In genomic region chr22:30196867-30197336, GRCh38 we compare ENCODE assay signal across 10 cellular contexts. TPM values are rescaled to one million over a fixed set of nuclear protein-coding genes. Genes with fewer than 3 reads are reported as not detected.
A peak's percentile ranks its signal among the peaks of the same experiment; 100 is the strongest.
DNase-seq lines count a peak whose midpoint lies in the region; ATAC-seq, FAIRE-seq and TF ChIP-seq lines count a peak whose summit lies in the region.
"Had no signal": no experiment of that assay in that cellular context is flagged by ENCODE, and none has a peak within 500 bp of the region (broad histone marks: within the 10 kb centered on the region; RNA-seq: fewer than 3 reads in every experiment).

No MANE protein-coding gene starts in this region.

- TF ChIP-seq POLR2A in K562 (conservative IDR thresholded peaks at IDR 0.05) = no peak
- TF ChIP-seq POLR2A in uterus (IDR thresholded peaks at IDR 0.05) = no peak

- POLR2A ChIA-PET in K562 (lab: Yijun Ruan, JAX) = interaction anchor here (0.8 kb wide), 1 partner anchor 77 kb away, joined by 3 read pairs; no protein-coding TSS in a partner anchor

- peak in 7 of 8 donors; percentile 11 to 54 (median 33) for ATAC-seq in heart right ventricle
- ATAC-seq in left cardiac atrium = no peak
- ATAC-seq in K562 = no peak; the same call in 1 of the 3 replicates
- ATAC-seq in GM18907 (IDR thresholded peaks at IDR 0.05; ENCODE audit: unreplicated experiment) = no peak

- peak overlapping the region; percentile 91 for H2BK15ac ChIP-seq in mesenchymal stem cell (ENCODE audit: low read depth, poor library complexity, severe bottlenecking)

- H3K27me3 ChIP-seq in heart right ventricle (peaks cover 0 to 79% (median 63%) of the 10 kb centered on the region in 7 donors), K562 (ENCODE audit: control insufficient read depth in 2 of 2, insufficient read depth in 2 of 2, low read length in 2 of 2) (no peaks in the 10 kb centered on the region), mesenchymal stem cell (ENCODE audit: control insufficient read depth in 1 of 2, insufficient read depth in 1 of 2, low read length in 2 of 2) (no peaks in the 10 kb centered on the region), uterus (no peaks in the 10 kb centered on the region), MM.1S (replicated peaks; ENCODE audit: insufficient read depth, low read length) (no peaks in the 10 kb centered on the region)

- intact Hi-C loops in heart right ventricle (cut with DNase I) (no loop called here), left cardiac atrium (cut with DNase I) (no loop called here), K562 (cut with micrococcal nuclease) (no loop called here), uterus (cut with DNase I; ENCODE audit: low total_unique reads) (no loop called here)

- in situ Hi-C loops in K562 (cut with MboI) = no loop called here

- H2AFZ ChIP-seq in K562 (ENCODE audit: low read depth, low read length) (peak overlapping the region; percentile 83), mesenchymal stem cell (ENCODE audit: low read depth, low read length) (no peak overlapping the region), MM.1S (ENCODE audit: low read length) (no peak overlapping the region)

- no peaks in the 10 kb centered on the region for H3K79me1 ChIP-seq in mesenchymal stem cell (replicated peaks; ENCODE audit: low read length, poor library complexity, severe bottlenecking)

- WGBS in heart right ventricle, 2 donors = 31 to 38% methylated on average over 2 of the region's 2 CpGs
- 56% methylated on average over 2 of the region's 2 CpGs for WGBS in K562 (ENCODE audit: insufficient coverage, low coverage, missing lambda C conversion rate)
- WGBS in mesenchymal stem cell = 0% methylated on average over 2 of the region's 2 CpGs

- H3K27ac ChIP-seq in heart right ventricle (peak overlapping the region in 9 of 10 donors; percentile 54 to 91 (median 80)), K562 (ENCODE audit: extremely low read depth, low read depth, low read length) (peak overlapping the region; percentile 36; the same call in 1 of the 3 replicates), mesenchymal stem cell (ENCODE audit: low read length, poor library complexity, severe bottlenecking) (peak overlapping the region; percentile 99), uterus (peak overlapping the region; percentile 72 to 80), MM.1S (ENCODE audit: low read length) (no peak overlapping the region)
- H3K27ac ChIP-seq: KMS-11 had no signal

- CTCF ChIA-PET in K562 (lab: Yijun Ruan, JAX; ENCODE audit: low intra/inter-chr PET ratio) = no interaction called here

- H2BK12ac ChIP-seq in mesenchymal stem cell (ENCODE audit: low read length in 2 of 2) = peak overlapping the region in 1 of 2 experiments; percentile 80

- H3K9me3 ChIP-seq in heart right ventricle = no peaks in the 10 kb centered on the region
- peaks cover 3% of the 10 kb centered on the region; the same call in 1 of the 2 replicates for H3K9me3 ChIP-seq in K562 (replicated peaks; ENCODE audit: control insufficient read depth, insufficient read depth, low read depth, low read length)
- H3K9me3 ChIP-seq in mesenchymal stem cell (ENCODE audit: control insufficient read depth, low read length) = peaks cover 2% of the 10 kb centered on the region
- no peaks in the 10 kb centered on the region for H3K9me3 ChIP-seq in uterus
- no peaks in the 10 kb centered on the region for H3K9me3 ChIP-seq in MM.1S (replicated peaks; ENCODE audit: insufficient read depth, low read length)

- no peak overlapping the region for H4K91ac ChIP-seq in mesenchymal stem cell (ENCODE audit: low read length)

- H3K79me2 ChIP-seq in K562 (ENCODE audit: control insufficient read depth, insufficient read depth, low read length) (no peaks in the 10 kb centered on the region), MM.1S (ENCODE audit: low read length) (no peaks in the 10 kb centered on the region)

- peak overlapping the region; percentile 18 to 88 for H3K18ac ChIP-seq in mesenchymal stem cell (ENCODE audit: low read depth in 1 of 2, low read length in 2 of 2)

- H3K4ac ChIP-seq in mesenchymal stem cell (ENCODE audit: low read depth in 1 of 2, low read length in 2 of 2) = peak overlapping the region; percentile 54 to 67

- peak overlapping the region; percentile 93 for H2BK120ac ChIP-seq in mesenchymal stem cell (ENCODE audit: low read depth, low read length)

- H4K8ac ChIP-seq in mesenchymal stem cell (ENCODE audit: low read length) = no peak overlapping the region

- no peaks in the 10 kb centered on the region for H3F3A ChIP-seq in MM.1S (ENCODE audit: insufficient read depth, low read length)

- TF ChIP-seq EP300 in K562 (IDR thresholded peaks at IDR 0.05; ENCODE audit: low read length) = no peak

- H3K36me3 ChIP-seq in heart right ventricle (no peaks in the 10 kb centered on the region), K562 (ENCODE audit: control insufficient read depth, insufficient read depth, low read length) (no peaks in the 10 kb centered on the region), mesenchymal stem cell (ENCODE audit: control insufficient read depth in 1 of 2, insufficient read depth in 2 of 2, low read depth in 1 of 2, low read length in 2 of 2) (no peaks in the 10 kb centered on the region), uterus (no peaks in the 10 kb centered on the region), MM.1S (replicated peaks; ENCODE audit: insufficient read depth, low read length) (no peaks in the 10 kb centered on the region)

- peak overlapping the region; percentile 89 for H2AK5ac ChIP-seq in mesenchymal stem cell (ENCODE audit: low read length, severe bottlenecking)

- peak overlapping the region in 1 of 2 experiments; percentile 38 for H3K14ac ChIP-seq in mesenchymal stem cell (ENCODE audit: low read length in 2 of 2)

- FAIRE-seq in K562 (lab: Jason Lieb, UNC) = no peak
- FAIRE-seq: small intestine had no signal

- TF ChIP-seq CTCF in heart right ventricle (IDR thresholded peaks at IDR 0.05) (no peak), K562 (IDR thresholded peaks at IDR 0.05 in 2 of 3, conservative IDR thresholded peaks at IDR 0.05 in 1 of 3; ENCODE audit: insufficient read depth in 2 of 3, low read depth in 1 of 3, low read length in 3 of 3) (no peak), uterus (IDR thresholded peaks at IDR 0.05) (no peak), MM.1S (IDR thresholded peaks at IDR 0.05; ENCODE audit: low read length) (no peak)

- no peaks in the 10 kb centered on the region for H3K9me2 ChIP-seq in MM.1S (replicated peaks; ENCODE audit: insufficient read depth, low read length)

- no peak overlapping the region for H3K23ac ChIP-seq in mesenchymal stem cell (ENCODE audit: low read length in 2 of 2)

- DNase-seq in heart right ventricle (no peak), left cardiac atrium (no peak), K562 (ENCODE audit: extremely low read depth in 1 of 4, low spot score in 3 of 4) (no peak), mesenchymal stem cell (no peak), uterus (no peak), AG08396 (ENCODE audit: low spot score) (no peak), MM.1S (no peak)
- DNase-seq: small intestine had no signal

- H3K4me2 ChIP-seq in K562 (ENCODE audit: insufficient read depth, low read length) (no peak overlapping the region), mesenchymal stem cell (ENCODE audit: low read length, poor library complexity, severe bottlenecking) (no peak overlapping the region), MM.1S (ENCODE audit: low read depth, low read length) (no peak overlapping the region)
- H3K4me2 ChIP-seq: KMS-11 had no signal

- H3K4me3 ChIP-seq in heart right ventricle (no peak overlapping the region), K562 (no peak overlapping the region), mesenchymal stem cell (ENCODE audit: insufficient read depth in 1 of 2, low read depth in 1 of 2, low read length in 2 of 2) (no peak overlapping the region), uterus (no peak overlapping the region), MM.1S (ENCODE audit: low read length) (no peak overlapping the region)

- TF ChIP-seq RAD21 in K562 (CRISPR knock-in tag; conservative IDR thresholded peaks at IDR 0.05 in 1 of 2, IDR thresholded peaks at IDR 0.05 in 1 of 2) = no peak

- H4K20me1 ChIP-seq in K562 (replicated peaks; ENCODE audit: control insufficient read depth, insufficient read depth, low read length) (no peaks in the 10 kb centered on the region), MM.1S (ENCODE audit: insufficient read depth, low read length) (no peaks in the 10 kb centered on the region)

- H3K9ac ChIP-seq in K562 (ENCODE audit: insufficient read depth in 1 of 2, low read depth in 2 of 2, low read length in 2 of 2) (no peak overlapping the region), mesenchymal stem cell (ENCODE audit: low read length) (peak overlapping the region; percentile 91), MM.1S (ENCODE audit: low read length) (no peak overlapping the region)
- H3K9ac ChIP-seq: KMS-11 had no signal

- H2BK5ac ChIP-seq in mesenchymal stem cell (ENCODE audit: low read depth, low read length, poor library complexity, severe bottlenecking) = peak overlapping the region; percentile 93

- no TSS peak for BruUV-seq in K562 (replicated peaks; lab: Mats Ljungman, UMichigan)

- H3K9me1 ChIP-seq in K562 (ENCODE audit: control insufficient read depth, insufficient read depth, low read length) = no peaks in the 10 kb centered on the region

- H3K4me1 ChIP-seq in heart right ventricle (peaks cover 0 to 66% (median 20%) of the 10 kb centered on the region in 9 donors), K562 (replicated peaks in 1 of 2; ENCODE audit: control insufficient read depth in 2 of 2, insufficient read depth in 2 of 2, low read length in 2 of 2) (peaks cover 0 to 19% of the 10 kb centered on the region in 2 experiments; a peak in 3 of 5 replicates), mesenchymal stem cell (ENCODE audit: control insufficient read depth, insufficient read depth, low read depth, low read length) (peaks cover 9% of the 10 kb centered on the region), uterus (no peaks in the 10 kb centered on the region), MM.1S (ENCODE audit: low read length) (peaks cover 12% of the 10 kb centered on the region)

RNA-seq across cellular contexts. Expression of gene LIF, which starts 49.7 kb away (rescaled TPM):
- total RNA-seq in heart right ventricle (1 to 10 TPM in 3 of 10 donors, under 1 TPM in 7; 0.17 to 8.8 (median 0.55) TPM), left cardiac atrium (1 to 10 TPM in 1 of 2 donors, under 1 TPM in 1; 0.94 to 7.0 TPM), K562 (2014; rRNA removed) (0.04 and 0.05 TPM in 2 replicates), K562 (2014; rRNA removed; fragmentation: Illumina TruSeq; extraction: Trizol) (0.03 TPM in 1 of 2 replicates, not detected in the other), K562 (2015; rRNA removed; fragmentation: Illumina TruSeq; extraction: Trizol) (0.11 and 0.34 TPM in 2 replicates), K562 (2021) (0.31 TPM in 2 replicates), uterus (1 to 10 TPM in 2 of 4 donors, under 1 TPM in 1, not detected in 1; under 0.01 to 3.0 (median 1.5) TPM)
- polyA plus RNA-seq in heart right ventricle (under 1 TPM; 0.45 to 0.51 TPM), K562 (2011; rRNA removed) (0.16 and 0.39 TPM in 2 replicates), K562 (2014; fragmentation: Illumina TruSeq; extraction: Trizol) (0.04 and 0.09 TPM in 2 replicates), K562 (2014; fragmentation: Nextera tagmentation; extraction: Ambion mirVana) (not detected), K562 (2014; rRNA removed) (0.03 and 0.25 TPM in 2 replicates)
- 0.35 and 2.6 TPM in 2 replicates for total RNA-seq in K562 (2011; cell fraction: chromatin; rRNA removed; ENCODE audit: low replicate concordance)
- 0.39 and 0.50 TPM in 2 replicates for total RNA-seq in K562 (2011; cell fraction: nucleolus; rRNA removed)
- total RNA-seq in K562 (2011; cell fraction: nucleoplasm; rRNA removed) = 0.29 and 0.38 TPM in 2 replicates
- polyA plus RNA-seq in K562 (2011; cell fraction: cytosol; rRNA removed) = 0.09 and 0.72 TPM in 2 replicates
- 0.53 and 7.0 TPM in 2 replicates for polyA plus RNA-seq in K562 (2011; cell fraction: nucleus; rRNA removed)
- 0.06 and 0.08 TPM in 2 replicates for polyA plus RNA-seq in K562 (2012)
- 0.14 TPM in 1 of 2 replicates, not detected in the other for polyA minus RNA-seq in K562 (2011; rRNA and poly(A)+ RNA removed)
- 0.27 and 0.29 TPM in 2 replicates for polyA minus RNA-seq in K562 (2011; cell fraction: cytosol; rRNA and poly(A)+ RNA removed)
- 0.27 and 0.33 TPM in 2 replicates for polyA minus RNA-seq in K562 (2011; cell fraction: nucleus; rRNA and poly(A)+ RNA removed)
- polyA plus RNA-seq in mesenchymal stem cell (2013, experiment 1 of 2) = 10.2 TPM
- polyA plus RNA-seq in mesenchymal stem cell (2013, experiment 2 of 2) = 9.7 TPM

Comparison
In these comparisons a context has a peak if more than half of its experiments do, and no peak if none do; other contexts are left out.
1. ATAC-seq: peak in heart right ventricle (7 of 8); none in left cardiac atrium (0 of 2), K562 (single experiment) and GM18907 (single experiment).